In the genomic region with DNA sequence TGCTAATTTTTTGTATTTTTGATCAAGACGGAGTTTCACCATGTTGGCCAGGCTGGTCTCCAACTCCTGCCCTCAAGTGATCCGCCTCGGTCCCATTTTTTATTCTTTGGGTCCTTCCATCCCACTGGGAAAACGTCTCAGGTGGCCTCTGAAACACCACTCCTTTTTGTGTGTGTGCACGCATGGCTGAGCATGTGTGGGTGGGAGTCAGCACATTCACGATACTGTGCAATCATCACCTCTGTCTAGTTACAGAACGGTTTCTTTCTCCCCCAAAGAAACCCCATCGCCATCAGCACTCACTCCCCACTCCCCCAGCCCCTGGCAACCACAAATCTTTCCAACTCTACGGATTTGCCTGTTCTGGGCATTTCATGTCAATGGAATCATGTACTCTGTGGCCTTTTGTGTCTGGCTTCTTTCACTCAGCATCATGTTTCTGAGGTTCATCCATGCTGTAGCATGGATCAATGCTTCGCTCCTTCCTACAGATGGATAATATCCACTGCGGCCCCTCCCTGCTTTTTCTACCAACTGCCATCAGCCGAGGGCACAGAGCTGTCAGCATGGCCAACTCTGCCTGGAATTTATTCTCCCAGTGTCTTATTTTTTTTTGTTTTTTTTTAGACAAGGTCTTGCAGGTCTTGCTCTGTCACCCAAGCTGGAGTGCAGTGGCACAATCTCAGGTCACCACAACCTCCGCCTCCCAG, we compare ENCODE assay signal across 13 cellular contexts. TPM values are rescaled to one million over a fixed set of nuclear protein-coding genes. Genes with fewer than 3 reads are reported as not detected.
DNase-seq lines count a peak whose midpoint lies in the region; ATAC-seq, FAIRE-seq and TF ChIP-seq lines count a peak whose summit lies in the region.
"Had no signal": no experiment of that assay in that cellular context is flagged by ENCODE, and none has a peak within 500 bp of the region (broad histone marks: within the 10 kb centered on the region; RNA-seq: fewer than 3 reads in every experiment).

No MANE protein-coding gene starts in this region.

- ATAC-seq in activated T-cell treated with anti-CD3 and anti-CD28 coated beads, Interleukin-2, amount 50 U/mL, for 72 hours (replicated peaks in 1 of 2): no peak
- no peak for ATAC-seq in stimulated activated naive B cell treated with anti-CD40 and anti-IgM and Interleukin-4, amounts not matched to agents 10 μg/mL and 1 μg/mL and 100 μg/mL, for 72 hours (replicated peaks)
- no peak for ATAC-seq in HG03135 (IDR thresholded peaks at IDR 0.05; ENCODE audit: unreplicated experiment)

- H3K4me1 ChIP-seq in PC-9 (replicated peaks; ENCODE audit: insufficient read depth): peaks cover 3% of the 10 kb centered on the region; the same call in 1 of the 2 replicates
- H3K4me1 ChIP-seq: pancreas had no signal

- H3K4me3 Mint-ChIP-seq in activated T-cell treated with anti-CD3 and anti-CD28 coated beads, Interleukin-2, amount 50 U/mL, for 72 hours: peak overlapping the region; percentile 48 to 67
- H3K4me3 Mint-ChIP-seq in glutamatergic neuron (ENCODE audit: unreplicated experiment): peak overlapping the region; percentile 82
- peak overlapping the region; percentile 81 to 83 for H3K4me3 Mint-ChIP-seq in stimulated activated naive B cell treated with anti-CD40 and anti-IgM and Interleukin-4, amounts not matched to agents 10 μg/mL and 1 μg/mL and 100 μg/mL, for 72 hours

- no peak for FAIRE-seq in RCC 7860 (lab: Jason Lieb, UNC)
- FAIRE-seq: pancreas had no signal

- no peak overlapping the region for H3K27ac ChIP-seq in PC-9

- TF ChIP-seq CTCF in glutamatergic neuron (IDR thresholded peaks at IDR 0.05; ENCODE audit: partially characterized antibody, unreplicated experiment) (no peak), PC-9 (conservative IDR thresholded peaks at IDR 0.05) (no peak)

- H3K9me3 ChIP-seq in PC-9 (ENCODE audit: insufficient read depth, low read depth): no peaks in the 10 kb centered on the region
- H3K9me3 ChIP-seq: pancreas had no signal

- no peaks in the 10 kb centered on the region for H3K9me3 Mint-ChIP-seq in activated T-cell treated with anti-CD3 and anti-CD28 coated beads, Interleukin-2, amount 50 U/mL, for 72 hours
- peaks cover 14% of the 10 kb centered on the region for H3K9me3 Mint-ChIP-seq in glutamatergic neuron (ENCODE audit: unreplicated experiment)
- H3K9me3 Mint-ChIP-seq in stimulated activated naive B cell treated with anti-CD40 and anti-IgM and Interleukin-4, amounts not matched to agents 10 μg/mL and 1 μg/mL and 100 μg/mL, for 72 hours: no peaks in the 10 kb centered on the region

- H4K20me1 ChIP-seq in PC-9 (ENCODE audit: insufficient read depth): no peaks in the 10 kb centered on the region

- H3K4me3 ChIP-seq in PC-9: no peak overlapping the region

- no peaks in the 10 kb centered on the region for H3K36me3 ChIP-seq in PC-9 (ENCODE audit: low read depth)
- H3K36me3 ChIP-seq: pancreas had no signal

- CTCF ChIA-PET in PC-9 (lab: Charles Lee): no interaction called here

- no peaks in the 10 kb centered on the region for H3K9me2 ChIP-seq in PC-9 (ENCODE audit: insufficient read depth)

- H3K27me3 ChIP-seq in PC-9 (ENCODE audit: insufficient read depth, low read depth): no peaks in the 10 kb centered on the region
- H3K27me3 ChIP-seq: pancreas had no signal

- peaks cover 25% of the 10 kb centered on the region for H3K27me3 Mint-ChIP-seq in activated T-cell treated with anti-CD3 and anti-CD28 coated beads, Interleukin-2, amount 50 U/mL, for 72 hours (ENCODE audit: low read depth)
- H3K27me3 Mint-ChIP-seq in glutamatergic neuron (ENCODE audit: unreplicated experiment): peaks cover 13% of the 10 kb centered on the region
- peaks cover 3 to 39% of the 10 kb centered on the region in 2 donors for H3K27me3 Mint-ChIP-seq in stimulated activated naive B cell treated with anti-CD40 and anti-IgM and Interleukin-4, amounts not matched to agents 10 μg/mL and 1 μg/mL and 100 μg/mL, for 72 hours

- H3K4me2 ChIP-seq in PC-9: no peak overlapping the region

- no peak overlapping the region for H2AFZ ChIP-seq in PC-9

- BruUV-seq in PC-9 (replicated peaks; lab: Mats Ljungman, UMichigan): no TSS peak

- no peak for DNase-seq in activated T-cell treated with anti-CD3 and anti-CD28 coated beads, Interleukin-2, amount 50 U/mL, for 72 hours
- DNase-seq in activated T-cell treated with anti-CD3 and anti-CD28 coated beads for 4 hours: no peak
- DNase-seq in RCC 7860 (ENCODE audit: low spot score): peak; percentile 13
- DNase-seq in glutamatergic neuron: no peak
- no peak for DNase-seq in stimulated activated naive B cell treated with anti-CD40 and anti-IgM and Interleukin-4, amounts not matched to agents 10 μg/mL and 1 μg/mL and 100 μg/mL, for 72 hours
- no peak for DNase-seq in AML-193 (lab: John Stamatoyannopoulos, UW)
- no peak for DNase-seq in PC-9
- DNase-seq: activated effector memory CD4-positive, alpha-beta T cell treated with Interleukin-2 at 50 U/mL for 16 hours; erythroblast; IMR-90; NCI-H1694 treated with DMSO at 0.1 percent for 48 hours had no signal

- H3K4me1 Mint-ChIP-seq in activated T-cell treated with anti-CD3 and anti-CD28 coated beads, Interleukin-2, amount 50 U/mL, for 72 hours (ENCODE audit: low read depth): peaks cover 5% of the 10 kb centered on the region
- H3K4me1 Mint-ChIP-seq in glutamatergic neuron (ENCODE audit: low read depth, unreplicated experiment): peaks cover 15% of the 10 kb centered on the region
- peaks cover 27 to 48% of the 10 kb centered on the region in 2 donors for H3K4me1 Mint-ChIP-seq in stimulated activated naive B cell treated with anti-CD40 and anti-IgM and Interleukin-4, amounts not matched to agents 10 μg/mL and 1 μg/mL and 100 μg/mL, for 72 hours

- POLR2A ChIA-PET in PC-9 (lab: Charles Lee; ENCODE audit: unreplicated experiment): no interaction called here

- H3K79me2 ChIP-seq in PC-9 (ENCODE audit: low read depth): no peaks in the 10 kb centered on the region

- H3F3A ChIP-seq in PC-9 (ENCODE audit: insufficient read depth, low read depth): peaks cover 34% of the 10 kb centered on the region

- peak overlapping the region; percentile 80 for H3K27ac Mint-ChIP-seq in activated T-cell treated with anti-CD3 and anti-CD28 coated beads, Interleukin-2, amount 50 U/mL, for 72 hours
- H3K27ac Mint-ChIP-seq in glutamatergic neuron (ENCODE audit: unreplicated experiment): peak overlapping the region; percentile 73
- peak overlapping the region; percentile 62 for H3K27ac Mint-ChIP-seq in stimulated activated naive B cell treated with anti-CD40 and anti-IgM and Interleukin-4, amounts not matched to agents 10 μg/mL and 1 μg/mL and 100 μg/mL, for 72 hours

- intact Hi-C loops in PC-9 (cut with micrococcal nuclease; ENCODE audit: unreplicated experiment): loop anchor here (2.0 kb wide), 1 partner anchor 120 kb away; no protein-coding TSS in a partner anchor

- H3K36me3 Mint-ChIP-seq in activated T-cell treated with anti-CD3 and anti-CD28 coated beads, Interleukin-2, amount 50 U/mL, for 72 hours (ENCODE audit: insufficient read depth in 2 of 2): no peaks in the 10 kb centered on the region
- no peaks in the 10 kb centered on the region for H3K36me3 Mint-ChIP-seq in glutamatergic neuron (ENCODE audit: unreplicated experiment)
- peaks cover 0 to 2% of the 10 kb centered on the region in 2 donors for H3K36me3 Mint-ChIP-seq in stimulated activated naive B cell treated with anti-CD40 and anti-IgM and Interleukin-4, amounts not matched to agents 10 μg/mL and 1 μg/mL and 100 μg/mL, for 72 hours

RNA-seq across cellular contexts. Expression of a gene that starts 9.7 kb away (rescaled TPM):
- not detected for total RNA-seq in activated T-cell treated with anti-CD3 and anti-CD28 coated beads, Interleukin-2, amount 50 U/mL, for 72 hours
- total RNA-seq in glutamatergic neuron (ENCODE audit: unreplicated experiment) (not detected), PC-9 (2021) (not detected in 2 replicates)
- total RNA-seq: IMR-90 had no signal
